ENCODE assay signal across 8 cellular contexts in genomic region chr4:86961103-86961502, GRCh38. TPM values are rescaled to one million over a fixed set of nuclear protein-coding genes. Genes with fewer than 3 reads are reported as not detected.
DNase-seq lines count a peak whose midpoint lies in the region; ATAC-seq and TF ChIP-seq lines count a peak whose summit lies in the region.

No MANE protein-coding gene starts in this region.

- DNase-seq in AML-193 (lab: John Stamatoyannopoulos, UW) (peak; percentile 41 to 54), OCI-LY7 (ENCODE audit: low spot score) (peak; percentile 64), immature natural killer cell (no peak), NCI-H1417 (lab: John Stamatoyannopoulos, UW) (no peak), superior temporal gyrus (ENCODE audit: extremely low spot score) (no peak), activated gamma-delta T cell (lab: John Stamatoyannopoulos, UW) (no peak), OCI-M2 (lab: John Stamatoyannopoulos, UW; ENCODE audit: unreplicated experiment) (no peak)

- H3K36me3 Mint-ChIP-seq in immature natural killer cell, result peaks cover 0 to 8% (median 7%) of the 10 kb centered on the region in 3 donors

- no peak for TF ChIP-seq CTCF in OCI-LY7 (conservative IDR thresholded peaks at IDR 0.05; ENCODE audit: low read length)

- intact Hi-C loops in OCI-LY7 (cut with micrococcal nuclease; ENCODE audit: unreplicated experiment), result loop anchor here (1.0 kb wide), 4 partner anchors 22 to 45 kb away; partner anchors contain the start of gene AFF1

- H3K4me3 ChIP-seq in OCI-LY7 (ENCODE audit: low read depth, low read length, poor library complexity, severe bottlenecking), result peak overlapping the region; percentile 60

- CTCF ChIA-PET in OCI-LY7 (lab: Charles Lee; ENCODE audit: unreplicated experiment), result interaction anchor here (0.5 to 1.6 kb wide), 5 partner anchors 10 to 35 kb away, joined by 3 to 7 read pairs (median 4); partner anchors contain the start of gene AFF1

- BruUV-seq in OCI-LY7 (replicated peaks; lab: Mats Ljungman, UMichigan), result TSS peak; percentile 99

- H3K4me1 Mint-ChIP-seq in immature natural killer cell, result peaks cover 18 to 36% of the 10 kb centered on the region in 2 donors

- peaks cover 85% of the 10 kb centered on the region for H3K79me2 ChIP-seq in OCI-LY7 (ENCODE audit: insufficient read depth, low read depth, low read length)

- peak overlapping the region; percentile 17 to 79 (median 39) for H3K27ac Mint-ChIP-seq in immature natural killer cell

- peaks cover 13% of the 10 kb centered on the region for H3K36me3 ChIP-seq in OCI-LY7 (ENCODE audit: insufficient read depth, low read length)

- peak; percentile 9 for ATAC-seq in GM21723 (IDR thresholded peaks at IDR 0.05; ENCODE audit: unreplicated experiment)

- H4K20me1 ChIP-seq in OCI-LY7 (ENCODE audit: insufficient read depth, low read length), result peaks cover 13% of the 10 kb centered on the region; the same call in 1 of the 2 replicates

- H3K4me2 ChIP-seq in OCI-LY7 (ENCODE audit: low read length), result peak overlapping the region; percentile 88

- peaks cover 0 to 2% (median 0%) of the 10 kb centered on the region in 3 donors for H3K27me3 Mint-ChIP-seq in immature natural killer cell (ENCODE audit: low read depth in 3 of 3)

- H2AFZ ChIP-seq in OCI-LY7 (ENCODE audit: low read length), result peak overlapping the region; percentile 58; the same call in 1 of the 2 replicates

- H3K9me2 ChIP-seq in OCI-LY7 (ENCODE audit: insufficient read depth, low read length), result no peaks in the 10 kb centered on the region

- H3K9me3 ChIP-seq in OCI-LY7 (ENCODE audit: low read length), result no peaks in the 10 kb centered on the region

- H3K9me3 Mint-ChIP-seq in immature natural killer cell, result no peaks in the 10 kb centered on the region

- H3K4me1 ChIP-seq in OCI-LY7 (ENCODE audit: insufficient read depth, low read length, poor library complexity, severe bottlenecking), result peaks cover 96% of the 10 kb centered on the region

- peak overlapping the region in 3 of 5 donors; percentile 22 to 64 (median 29) for H3K4me3 Mint-ChIP-seq in immature natural killer cell

- H3K27ac ChIP-seq in OCI-LY7 (ENCODE audit: low read depth, low read length, poor library complexity, severe bottlenecking), result peak overlapping the region; percentile 100

- POLR2A ChIA-PET in OCI-LY7 (lab: Charles Lee), result interaction anchor here (0.5 to 5.2 kb wide), 12 partner anchors 10 to 63 kb away, joined by 3 to 125 read pairs (median 16); partner anchors contain the start of gene AFF1

RNA-seq across cellular contexts. Expression of gene AFF1, which starts 26.3 kb away (rescaled TPM):
- total RNA-seq in OCI-LY7 (2014; rRNA removed; shearing (Covaris generic)), result 28.7 and 29.9 TPM in 2 replicates
- total RNA-seq in OCI-LY7 (2022), result 69.7 and 81.4 TPM in 2 replicates
- polyA plus RNA-seq in immature natural killer cell, result 10 to 100 TPM; 10.1 to 35.3 (median 13.9) TPM

Comparison
In these comparisons a context has a peak if more than half of its experiments do, and no peak if none do; other contexts are left out.
1. DNase-seq: peak in AML-193 (2 of 2) and OCI-LY7 (single experiment); none in immature natural killer cell (0 of 3), NCI-H1417 (0 of 3), superior temporal gyrus (single experiment), activated gamma-delta T cell (single experiment) and OCI-M2 (single experiment).